In the genomic region with DNA sequence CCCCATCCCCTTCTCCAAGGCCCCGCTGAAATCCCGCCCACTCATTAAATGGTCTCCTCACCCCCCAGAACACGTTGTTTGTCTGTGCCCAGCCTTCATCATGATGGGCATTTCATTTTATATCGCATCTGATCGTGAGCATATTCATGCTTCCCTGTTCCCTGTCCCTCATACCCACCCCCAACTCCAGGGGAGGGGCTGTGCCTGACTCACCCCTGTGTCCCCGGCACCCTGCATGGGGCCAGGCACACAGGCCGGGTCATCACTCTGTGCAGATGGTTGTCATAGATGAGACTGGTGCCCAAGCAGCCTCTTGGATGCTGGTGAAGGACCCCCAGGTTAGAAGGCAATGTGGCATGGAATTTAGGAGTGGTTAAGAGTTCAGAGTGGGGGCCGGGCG, we compare ENCODE assay signal across 19 cellular contexts.
"Had no signal": no experiment of that assay in that cellular context is flagged by ENCODE, and none has a peak within 500 bp of the region (broad histone marks: within the 10 kb centered on the region; RNA-seq: fewer than 3 reads in every experiment).

No MANE protein-coding gene starts in this region.

- H3K4me3 ChIP-seq: ascending aorta, breast epithelium, gastrocnemius medialis, left lung, tibial nerve, vagina had no signal

- H3K27ac Mint-ChIP-seq: activated T-cell treated with anti-CD3 and anti-CD28 coated beads, Interleukin-2, amount 50 U/mL, for 72 hours; T-helper 1 cell treated with Interleukin-12 subunit alpha and Interleukin-12 subunit beta and Interleukin-4 antibody, amounts not matched to agents 30 μg/mL and 1 μg/mL, for 36 hours had no signal

- H3K27me3 ChIP-seq: breast epithelium, vagina had no signal

- H3K9me3 ChIP-seq: ascending aorta, breast epithelium, gastrocnemius medialis, left lung, neutrophil, tibial nerve, vagina had no signal

- H3K27ac ChIP-seq: ascending aorta, gastrocnemius medialis, left lung, neutrophil, tibial nerve, vagina, WERI-Rb-1 had no signal

- DNase-seq: activated CD4-positive, alpha-beta T cell treated with anti-CD3 and anti-CD28 coated beads, Interleukin-2, amount 50 U/mL, for 4 hours; activated effector memory CD4-positive, alpha-beta T cell treated with anti-CD3 and anti-CD28 coated beads, Interleukin-2, amount 50 U/mL, for 16 hours; activated naive CD4-positive, alpha-beta T cell treated with anti-CD3 and anti-CD28 coated beads, Interleukin-2, amount 50 U/mL, for 16 hours; activated T-cell treated with anti-CD3 and anti-CD28 coated beads, Interleukin-2, amount 50 U/mL, for 72 hours; effector CD8-positive, alpha-beta T cell; gastrocnemius medialis; head of caudate nucleus; kidney; left lung; midbrain; stimulated activated naive CD4-positive, alpha-beta T cell treated with Interleukin-2 at 50 U/mL for 16 hours; WERI-Rb-1 had no signal

- H3K36me3 ChIP-seq: ascending aorta, breast epithelium, gastrocnemius medialis, left lung, neutrophil, tibial nerve, vagina, WERI-Rb-1 had no signal

- H3K4me3 Mint-ChIP-seq: activated T-cell treated with anti-CD3 and anti-CD28 coated beads, Interleukin-2, amount 50 U/mL, for 72 hours; T-helper 1 cell treated with Interleukin-12 subunit alpha and Interleukin-12 subunit beta and Interleukin-4 antibody, amounts not matched to agents 30 μg/mL and 1 μg/mL, for 36 hours had no signal

- ATAC-seq: activated T-cell treated with anti-CD3 and anti-CD28 coated beads, Interleukin-2, amount 50 U/mL, for 72 hours; esophagus mucosa; gastrocnemius medialis; left lung had no signal

- H3K4me1 ChIP-seq: ascending aorta had no signal
